ENCODE assay signal across 5 cellular contexts in the genomic region with DNA sequence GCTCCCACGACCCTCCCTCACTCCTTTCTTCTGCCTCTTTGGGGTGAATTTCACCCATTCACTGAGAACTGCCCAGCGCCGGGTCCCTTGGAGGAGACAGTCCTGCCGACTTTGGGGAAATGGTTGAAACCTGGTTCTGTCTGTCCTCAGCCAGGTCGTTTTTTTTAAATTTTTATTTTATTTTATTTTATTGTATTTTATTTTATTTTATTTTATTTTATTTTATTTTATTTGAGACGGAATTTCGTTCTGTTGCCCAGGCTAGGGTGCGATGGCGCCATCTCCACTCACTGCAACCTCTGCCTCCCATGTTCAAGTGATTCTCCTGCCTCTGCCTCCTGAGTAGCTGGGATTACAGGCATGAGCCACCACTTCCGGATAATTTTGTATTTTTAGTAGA.
"Had no signal": no experiment of that assay in that cellular context is flagged by ENCODE, and none has a peak within 500 bp of the region (broad histone marks: within the 10 kb centered on the region; RNA-seq: fewer than 3 reads in every experiment).

No MANE protein-coding gene starts in this region.

- ATAC-seq: HepG2, K562 had no signal

- H3K4me1 Mint-ChIP-seq: IgD-negative memory B cell had no signal

- H3K27ac Mint-ChIP-seq: IgD-negative memory B cell had no signal

- DNase-seq: IMR-90, KBM-7 had no signal

- H3K9me3 Mint-ChIP-seq: IgD-negative memory B cell had no signal

- H3K4me3 Mint-ChIP-seq: IgD-negative memory B cell had no signal

- H3K27me3 Mint-ChIP-seq: IgD-negative memory B cell had no signal
